Comparison of ENCODE assay signal across 11 cellular contexts in genomic region chr5:34905564-34905963, GRCh38. TPM values are rescaled to one million over a fixed set of nuclear protein-coding genes. Genes with fewer than 3 reads are reported as not detected.
A peak's percentile ranks its signal among the peaks of the same experiment; 100 is the strongest.
DNase-seq lines count a peak whose midpoint lies in the region; ATAC-seq, FAIRE-seq and TF ChIP-seq lines count a peak whose summit lies in the region.
"Had no signal": no experiment of that assay in that cellular context is flagged by ENCODE, and none has a peak within 500 bp of the region (broad histone marks: within the 10 kb centered on the region; RNA-seq: fewer than 3 reads in every experiment).

No MANE protein-coding gene starts in this region.

- TF ChIP-seq CTCF in D721Med (IDR thresholded peaks at IDR 0.05; ENCODE audit: insufficient read depth, missing control alignments), result peak; percentile 37
- peak; percentile 38 for TF ChIP-seq CTCF in KMS-11 (conservative IDR thresholded peaks at IDR 0.05; ENCODE audit: low read depth, low read length)
- TF ChIP-seq CTCF in astrocyte of the cerebellum (IDR thresholded peaks at IDR 0.05; ENCODE audit: low read depth, low read length, missing control alignments), result peak; percentile 67
- TF ChIP-seq CTCF in right lobe of liver (IDR thresholded peaks at IDR 0.05), result peak; percentile 19 to 45 (median 38)

- H3K4me1 ChIP-seq in KMS-11 (ENCODE audit: low read depth, poor library complexity, severe bottlenecking) (no peaks in the 10 kb centered on the region), right lobe of liver (no peaks in the 10 kb centered on the region)
- H3K4me1 ChIP-seq: colonic mucosa had no signal

- no peaks in the 10 kb centered on the region for H3K27me3 ChIP-seq in KMS-11 (ENCODE audit: insufficient read depth, low read depth)
- H3K27me3 ChIP-seq in right lobe of liver, result no peaks in the 10 kb centered on the region
- H3K27me3 ChIP-seq: colonic mucosa had no signal

- no peak overlapping the region for H2AFZ ChIP-seq in KMS-11 (ENCODE audit: low read depth)

- ATAC-seq in right lobe of liver (peak in 1 of 4 donors; percentile 27), HG03095 (IDR thresholded peaks at IDR 0.05; ENCODE audit: unreplicated experiment) (no peak), HG03280 (IDR thresholded peaks at IDR 0.05; ENCODE audit: unreplicated experiment) (no peak)

- H3K4me2 ChIP-seq in KMS-11, result no peak overlapping the region

- no peaks in the 10 kb centered on the region for H4K20me1 ChIP-seq in KMS-11 (ENCODE audit: insufficient read depth)

- no peak for TF ChIP-seq POLR2A in right lobe of liver (IDR thresholded peaks at IDR 0.05)

- intact Hi-C loops in right lobe of liver (cut with DNase I), result no loop called here
- intact Hi-C loops in activated T-helper 2 cell treated with anti-CD3 and anti-CD28 coated beads, Interferon-gamma antibody, Interleukin-2, Interleukin-4, amounts not matched to agents 10 μg/mL and 5 μg/mL and 100 μg/mL, durations not matched to agents 14 hours and 24 hours and 36 hours (cut with micrococcal nuclease), result no loop called here

- no peak for DNase-seq in D721Med (ENCODE audit: insufficient read length, low spot score)
- DNase-seq in astrocyte of the cerebellum (ENCODE audit: low read depth), result no peak
- no peak for DNase-seq in right lobe of liver
- no peak for DNase-seq in activated T-cell treated with anti-CD3 and anti-CD28 coated beads, Interleukin-2, amount 50 U/mL, for 1 hour
- no peak for DNase-seq in activated T-helper 2 cell treated with anti-CD3 and anti-CD28 coated beads, Interferon-gamma antibody, Interleukin-2, Interleukin-4, amounts not matched to agents 10 μg/mL and 5 μg/mL and 100 μg/mL, durations not matched to agents 14 hours and 24 hours and 36 hours (ENCODE audit: low spot score)
- DNase-seq: colonic mucosa, NCI-H1417 treated with DMSO at 0.1 percent for 48 hours, T-helper 1 cell had no signal

- FAIRE-seq in D721Med (lab: Jason Lieb, UNC), result no peak

- H3K9me3 Mint-ChIP-seq in activated T-helper 2 cell treated with anti-CD3 and anti-CD28 coated beads, Interferon-gamma antibody, Interleukin-2, Interleukin-4, amounts not matched to agents 10 μg/mL and 5 μg/mL and 100 μg/mL, durations not matched to agents 14 hours and 24 hours and 36 hours, result no peaks in the 10 kb centered on the region

- H3K9ac ChIP-seq in KMS-11, result no peak overlapping the region

- H3K36me3 ChIP-seq in KMS-11 (ENCODE audit: insufficient read depth) (no peaks in the 10 kb centered on the region), right lobe of liver (peaks cover 0 to 5% (median 3%) of the 10 kb centered on the region in 4 donors)
- H3K36me3 ChIP-seq: colonic mucosa had no signal

- no peaks in the 10 kb centered on the region for H3K27me3 Mint-ChIP-seq in activated T-helper 2 cell treated with anti-CD3 and anti-CD28 coated beads, Interferon-gamma antibody, Interleukin-2, Interleukin-4, amounts not matched to agents 10 μg/mL and 5 μg/mL and 100 μg/mL, durations not matched to agents 14 hours and 24 hours and 36 hours (ENCODE audit: low read depth)

- H3K4me3 ChIP-seq in KMS-11 (IDR thresholded peaks at IDR 0.05; ENCODE audit: insufficient read depth, low read depth, low read length), result no peak overlapping the region
- H3K4me3 ChIP-seq in astrocyte of the cerebellum (ENCODE audit: low read depth, low read length), result no peak overlapping the region
- no peak overlapping the region for H3K4me3 ChIP-seq in right lobe of liver
- H3K4me3 ChIP-seq: colonic mucosa had no signal

- no peak overlapping the region for H3K4me3 Mint-ChIP-seq in activated T-helper 2 cell treated with anti-CD3 and anti-CD28 coated beads, Interferon-gamma antibody, Interleukin-2, Interleukin-4, amounts not matched to agents 10 μg/mL and 5 μg/mL and 100 μg/mL, durations not matched to agents 14 hours and 24 hours and 36 hours (ENCODE audit: low read depth)

- no peaks in the 10 kb centered on the region for H3K9me3 ChIP-seq in right lobe of liver
- H3K9me3 ChIP-seq: colonic mucosa had no signal

- in situ Hi-C loops in astrocyte of the cerebellum (cut with HindIII; ENCODE audit: low sequenced_read_pairs), result no loop called here

- H3K36me3 Mint-ChIP-seq in activated T-helper 2 cell treated with anti-CD3 and anti-CD28 coated beads, Interferon-gamma antibody, Interleukin-2, Interleukin-4, amounts not matched to agents 10 μg/mL and 5 μg/mL and 100 μg/mL, durations not matched to agents 14 hours and 24 hours and 36 hours (ENCODE audit: low read depth), result peaks cover 34% of the 10 kb centered on the region

- H3K79me2 ChIP-seq in KMS-11 (ENCODE audit: insufficient read depth, low read depth), result no peaks in the 10 kb centered on the region

- WGBS in right lobe of liver (ENCODE audit: insufficient coverage, low coverage, low lambda C conversion rate, missing lambda C conversion rate), result 81% methylated on average over 2 of the region's 2 CpGs

- H3K27ac Mint-ChIP-seq in activated T-helper 2 cell treated with anti-CD3 and anti-CD28 coated beads, Interferon-gamma antibody, Interleukin-2, Interleukin-4, amounts not matched to agents 10 μg/mL and 5 μg/mL and 100 μg/mL, durations not matched to agents 14 hours and 24 hours and 36 hours, result no peak overlapping the region

- H3K4me1 Mint-ChIP-seq in activated T-helper 2 cell treated with anti-CD3 and anti-CD28 coated beads, Interferon-gamma antibody, Interleukin-2, Interleukin-4, amounts not matched to agents 10 μg/mL and 5 μg/mL and 100 μg/mL, durations not matched to agents 14 hours and 24 hours and 36 hours (ENCODE audit: low read depth), result peaks cover 2% of the 10 kb centered on the region

- H3K27ac ChIP-seq in KMS-11, result no peak overlapping the region
- no peak overlapping the region for H3K27ac ChIP-seq in right lobe of liver
- H3K27ac ChIP-seq: colonic mucosa had no signal

RNA-seq across cellular contexts. Expression of gene RAD1, which starts 9.7 kb away (rescaled TPM):
- 1 to 10 TPM; 4.7 to 9.0 (median 6.2) TPM for total RNA-seq in right lobe of liver
- total RNA-seq in activated T-helper 2 cell treated with anti-CD3 and anti-CD28 coated beads, Interferon-gamma antibody, Interleukin-2, Interleukin-4, amounts not matched to agents 10 μg/mL and 5 μg/mL and 100 μg/mL, durations not matched to agents 14 hours and 24 hours and 36 hours, result 37.6 and 42.3 TPM in 2 replicates

RNA-seq across cellular contexts. Expression of gene BRIX1, which starts 9.9 kb away (rescaled TPM):
- 1 to 10 TPM; 4.9 to 9.4 (median 8.1) TPM for total RNA-seq in right lobe of liver
- 86.2 and 91.8 TPM in 2 replicates for total RNA-seq in activated T-helper 2 cell treated with anti-CD3 and anti-CD28 coated beads, Interferon-gamma antibody, Interleukin-2, Interleukin-4, amounts not matched to agents 10 μg/mL and 5 μg/mL and 100 μg/mL, durations not matched to agents 14 hours and 24 hours and 36 hours

RNA-seq across cellular contexts. Expression of gene DNAJC21, which starts 23.8 kb away (rescaled TPM):
- 10 to 100 TPM; 13.3 to 23.9 (median 20.2) TPM for total RNA-seq in right lobe of liver
- total RNA-seq in activated T-helper 2 cell treated with anti-CD3 and anti-CD28 coated beads, Interferon-gamma antibody, Interleukin-2, Interleukin-4, amounts not matched to agents 10 μg/mL and 5 μg/mL and 100 μg/mL, durations not matched to agents 14 hours and 24 hours and 36 hours, result 62.7 and 65.2 TPM in 2 replicates
